In the genomic region with DNA sequence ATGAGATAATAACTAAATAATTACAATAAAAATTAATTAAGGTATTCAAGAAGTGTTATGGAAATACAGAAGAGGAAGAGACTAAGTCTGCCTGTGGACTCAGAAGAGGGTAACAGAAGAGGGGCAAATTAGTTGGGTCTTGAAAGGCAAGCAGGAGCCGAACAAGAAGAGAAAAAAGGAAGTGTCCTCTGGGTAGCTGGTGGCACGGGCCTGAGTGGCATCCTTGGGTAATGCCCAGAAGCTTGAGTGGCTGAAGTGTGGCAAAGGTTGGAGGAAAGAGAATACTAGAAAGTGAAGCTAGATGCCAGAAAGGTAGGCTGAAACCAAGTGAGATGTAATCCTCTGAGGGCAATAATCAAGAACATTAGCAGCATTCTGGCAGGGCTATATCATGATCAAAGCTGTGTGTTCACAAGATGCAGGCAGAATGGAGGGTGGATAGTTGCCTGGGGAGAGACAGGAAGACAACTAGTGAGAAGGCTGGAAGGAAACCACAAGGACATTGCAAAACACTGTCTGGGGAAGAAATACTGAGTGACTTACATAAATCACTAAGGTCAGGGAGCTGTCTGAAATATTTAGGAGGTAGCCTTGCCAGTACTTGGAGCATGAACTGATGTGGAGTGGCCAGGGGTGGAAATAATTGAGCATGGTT, we compare ENCODE assay signal across 10 cellular contexts. TPM values are rescaled to one million over a fixed set of nuclear protein-coding genes. Genes with fewer than 3 reads are reported as not detected.
DNase-seq lines count a peak whose midpoint lies in the region; ATAC-seq lines count a peak whose summit lies in the region.
"Had no signal": no experiment of that assay in that cellular context is flagged by ENCODE, and none has a peak within 500 bp of the region (broad histone marks: within the 10 kb centered on the region; RNA-seq: fewer than 3 reads in every experiment).

No MANE protein-coding gene starts in this region.

- no peaks in the 10 kb centered on the region for H3K27me3 Mint-ChIP-seq in T-helper 2 cell treated with Interferon-gamma antibody and Interleukin-4, amounts not matched to agents 5 μg/mL and 100 μg/mL, for 36 hours (ENCODE audit: low read depth)
- peaks cover 3 to 8% (median 4%) of the 10 kb centered on the region in 3 donors for H3K27me3 Mint-ChIP-seq in immature natural killer cell (ENCODE audit: low read depth in 3 of 3)

- ATAC-seq in GM19463 (IDR thresholded peaks at IDR 0.05; ENCODE audit: unreplicated experiment): no peak
- ATAC-seq in HG02678 (IDR thresholded peaks at IDR 0.05; ENCODE audit: unreplicated experiment): no peak

- H2AFZ ChIP-seq in Karpas-422 (ENCODE audit: low read length): no peak overlapping the region

- no peaks in the 10 kb centered on the region for H4K20me1 ChIP-seq in Karpas-422 (ENCODE audit: insufficient read depth, low read depth, low read length)

- peaks cover 42% of the 10 kb centered on the region for H3K36me3 Mint-ChIP-seq in T-helper 2 cell treated with Interferon-gamma antibody and Interleukin-4, amounts not matched to agents 5 μg/mL and 100 μg/mL, for 36 hours (ENCODE audit: low read depth)
- peaks cover 0 to 4% (median 0%) of the 10 kb centered on the region in 3 donors for H3K36me3 Mint-ChIP-seq in immature natural killer cell

- H3K4me3 Mint-ChIP-seq in T-helper 2 cell treated with Interferon-gamma antibody and Interleukin-4, amounts not matched to agents 5 μg/mL and 100 μg/mL, for 36 hours: peak overlapping the region; percentile 47
- peak overlapping the region; percentile 30 to 86 (median 74) for H3K4me3 Mint-ChIP-seq in immature natural killer cell

- no peak overlapping the region for H3K27ac ChIP-seq in Karpas-422 (ENCODE audit: low read length)

- DNase-seq in AG08396 (ENCODE audit: low spot score): peak; percentile 43
- DNase-seq in H4 (ENCODE audit: low spot score): peak; percentile 41
- no peak for DNase-seq in T-helper 2 cell treated with Interferon-gamma antibody and Interleukin-4, amounts not matched to agents 5 μg/mL and 100 μg/mL, for 36 hours (ENCODE audit: low spot score)
- DNase-seq in immature natural killer cell: peak; percentile 30 to 51 (median 42)
- no peak for DNase-seq in Karpas-422
- no peak for DNase-seq in NCI-H2227 (lab: John Stamatoyannopoulos, UW; ENCODE audit: unreplicated experiment)
- DNase-seq: activated CD4-positive, alpha-beta T cell treated with anti-CD3 and anti-CD28 coated beads, Interleukin-2, amount 50 U/mL, for 1 hour; heart right ventricle had no signal

- no peak overlapping the region for H3K4me2 ChIP-seq in Karpas-422 (ENCODE audit: low read depth, low read length, poor library complexity, severe bottlenecking)

- H3K9me3 Mint-ChIP-seq in T-helper 2 cell treated with Interferon-gamma antibody and Interleukin-4, amounts not matched to agents 5 μg/mL and 100 μg/mL, for 36 hours: no peaks in the 10 kb centered on the region
- no peaks in the 10 kb centered on the region for H3K9me3 Mint-ChIP-seq in immature natural killer cell

- peak overlapping the region; percentile 27 for H3K27ac Mint-ChIP-seq in T-helper 2 cell treated with Interferon-gamma antibody and Interleukin-4, amounts not matched to agents 5 μg/mL and 100 μg/mL, for 36 hours
- H3K27ac Mint-ChIP-seq in immature natural killer cell: peak overlapping the region; percentile 80 to 90 (median 86)

- H3K4me1 ChIP-seq in Karpas-422 (ENCODE audit: low read length): no peaks in the 10 kb centered on the region

- H3K36me3 ChIP-seq in Karpas-422 (ENCODE audit: insufficient read depth, low read length): no peaks in the 10 kb centered on the region
- H3K36me3 ChIP-seq: heart right ventricle had no signal

- no peaks in the 10 kb centered on the region for H3K9me3 ChIP-seq in Karpas-422 (ENCODE audit: low read length)
- H3K9me3 ChIP-seq: heart right ventricle had no signal

- H3K9ac ChIP-seq in Karpas-422 (ENCODE audit: low read length): no peak overlapping the region

- H3K4me3 ChIP-seq in Karpas-422 (ENCODE audit: low read length): no peak overlapping the region
- H3K4me3 ChIP-seq: heart right ventricle had no signal

- peaks cover 48% of the 10 kb centered on the region for H3K4me1 Mint-ChIP-seq in T-helper 2 cell treated with Interferon-gamma antibody and Interleukin-4, amounts not matched to agents 5 μg/mL and 100 μg/mL, for 36 hours (ENCODE audit: low read depth)
- peaks cover 77 to 97% of the 10 kb centered on the region in 2 donors for H3K4me1 Mint-ChIP-seq in immature natural killer cell

- H3K27me3 ChIP-seq in Karpas-422 (ENCODE audit: low read length): no peaks in the 10 kb centered on the region

- no peaks in the 10 kb centered on the region for H3K79me2 ChIP-seq in Karpas-422 (ENCODE audit: low read length)

- H3K9me2 ChIP-seq in Karpas-422 (replicated peaks; ENCODE audit: insufficient read depth, low read length): no peaks in the 10 kb centered on the region

RNA-seq across cellular contexts. Expression of a gene that starts 16.2 kb away (rescaled TPM):
- 10.8 and 22.8 TPM in 2 replicates for total RNA-seq in H4 (2014; rRNA removed; shearing (Covaris generic))
- 10 to 100 TPM; 10.2 to 61.9 (median 22.9) TPM for polyA plus RNA-seq in immature natural killer cell
- 0.15 and 0.76 TPM in 2 replicates for total RNA-seq in Karpas-422 (2014; rRNA removed; shearing (Covaris generic); ENCODE audit: low replicate concordance)

Comparison
In these comparisons a context has a peak if more than half of its experiments do, and no peak if none do; other contexts are left out.
1. DNase-seq: peak in AG08396 (single experiment), H4 (single experiment) and immature natural killer cell (3 of 3); none in T-helper 2 cell treated with Interferon-gamma antibody and Interleukin-4, amounts not matched to agents 5 μg/mL and 100 μg/mL, for 36 hours (single experiment), Karpas-422 (single experiment) and NCI-H2227 (single experiment).